ENCODE assay signal across 21 cellular contexts in genomic region chr6:18795726-18796125, GRCh38.
"Had no signal": no experiment of that assay in that cellular context is flagged by ENCODE, and none has a peak within 500 bp of the region (broad histone marks: within the 10 kb centered on the region; RNA-seq: fewer than 3 reads in every experiment).

No MANE protein-coding gene starts in this region.

- H3K4me2 ChIP-seq: hepatocyte, smooth muscle cell had no signal

- H2AFZ ChIP-seq: hepatocyte had no signal

- H3K27me3 Mint-ChIP-seq: dendritic cell treated with granulocyte-macrophage colony-stimulating factor and Interleukin-4, amounts not matched to agents 40 ng/mL and 50 ng/mL, for 4 days; effector memory CD8-positive, alpha-beta T cell; stimulated activated naive CD8-positive, alpha-beta T cell treated with anti-CD3 and anti-CD28 coated beads, Interleukin-15, Interleukin-2, amounts not matched to agents 100 ng/mL and 50 ng/mL, for 24 hours had no signal

- H3K9me3 ChIP-seq: right atrium auricular region, testis, tibial nerve had no signal

- H3K27ac ChIP-seq: foreskin keratinocyte, hepatocyte, right atrium auricular region, testis, tibial nerve had no signal

- H3K4me1 ChIP-seq: foreskin keratinocyte, right atrium auricular region, testis, tibial nerve had no signal

- H3K4me1 Mint-ChIP-seq: mesothelial cell of epicardium; natural killer cell; neural crest cell; stimulated activated effector memory CD8-positive, alpha-beta T cell treated with anti-CD3 and anti-CD28 coated beads, Interleukin-12 subunit alpha, Interleukin-12 subunit beta, amount 100 ng/mL, for 72 hours had no signal

- FAIRE-seq: colon, endothelial cell of umbilical vein had no signal

- H3K27ac Mint-ChIP-seq: dendritic cell treated with granulocyte-macrophage colony-stimulating factor and Interleukin-4, amounts not matched to agents 40 ng/mL and 50 ng/mL, for 4 days; effector memory CD8-positive, alpha-beta T cell; mesothelial cell of epicardium; natural killer cell; stimulated activated effector memory CD8-positive, alpha-beta T cell treated with anti-CD3 and anti-CD28 coated beads, Interleukin-12 subunit alpha, Interleukin-12 subunit beta, amount 100 ng/mL, for 72 hours; stimulated activated naive CD8-positive, alpha-beta T cell treated with anti-CD3 and anti-CD28 coated beads, Interleukin-15, Interleukin-2, amounts not matched to agents 100 ng/mL and 50 ng/mL, for 24 hours had no signal

- H3K4me3 ChIP-seq: hepatocyte, right atrium auricular region, smooth muscle cell, testis, tibial nerve had no signal

- H3K79me2 ChIP-seq: hepatocyte had no signal

- ATAC-seq: effector memory CD8-positive, alpha-beta T cell; foreskin keratinocyte; natural killer cell; stimulated activated effector memory CD8-positive, alpha-beta T cell treated with anti-CD3 and anti-CD28 coated beads, Interleukin-12 subunit alpha, Interleukin-12 subunit beta, amount 100 ng/mL, for 72 hours had no signal

- H3K27me3 ChIP-seq: foreskin keratinocyte, hepatocyte, right atrium auricular region, testis, tibial nerve had no signal

- DNase-seq: effector memory CD8-positive, alpha-beta T cell; erythroblast; foreskin keratinocyte; head of caudate nucleus; mammary epithelial cell; natural killer cell; posterior cingulate gyrus; stimulated activated CD4-positive, alpha-beta T cell treated with anti-CD3 and anti-CD28 coated beads, Interleukin-4, amount 100 ng/mL, for 1 hour; stimulated activated CD8-positive, alpha-beta memory T cell treated with anti-CD3 and anti-CD28 coated beads, Interleukin-4, amount 100 ng/mL, for 48 hours; testis had no signal

- H3K36me3 ChIP-seq: right atrium auricular region, tibial nerve had no signal

- H3K36me3 Mint-ChIP-seq: mesothelial cell of epicardium; natural killer cell; stimulated activated effector memory CD8-positive, alpha-beta T cell treated with anti-CD3 and anti-CD28 coated beads, Interleukin-12 subunit alpha, Interleukin-12 subunit beta, amount 100 ng/mL, for 72 hours had no signal

- H3K4me3 Mint-ChIP-seq: dendritic cell treated with granulocyte-macrophage colony-stimulating factor and Interleukin-4, amounts not matched to agents 40 ng/mL and 50 ng/mL, for 4 days; effector memory CD8-positive, alpha-beta T cell; mesothelial cell of epicardium; natural killer cell; neural crest cell; stimulated activated effector memory CD8-positive, alpha-beta T cell treated with anti-CD3 and anti-CD28 coated beads, Interleukin-12 subunit alpha, Interleukin-12 subunit beta, amount 100 ng/mL, for 72 hours; stimulated activated naive CD8-positive, alpha-beta T cell treated with anti-CD3 and anti-CD28 coated beads, Interleukin-15, Interleukin-2, amounts not matched to agents 100 ng/mL and 50 ng/mL, for 24 hours had no signal
